Comparison of ENCODE assay signal across 35 cellular contexts in genomic region chr17:49085565-49086315, GRCh38. TPM values are rescaled to one million over a fixed set of nuclear protein-coding genes. Genes with fewer than 3 reads are reported as not detected.
"Had no signal": no experiment of that assay in that cellular context is flagged by ENCODE, and none has a peak within 500 bp of the region (broad histone marks: within the 10 kb centered on the region; RNA-seq: fewer than 3 reads in every experiment).

No MANE protein-coding gene starts in this region.

- H3K36me3 ChIP-seq: adrenal gland, esophagus muscularis mucosa, gastrocnemius medialis, WERI-Rb-1 had no signal

- H3K27ac ChIP-seq: adrenal gland, body of pancreas, esophagus muscularis mucosa, foreskin keratinocyte, gastrocnemius medialis, WERI-Rb-1 had no signal

- DNase-seq: activated B cell treated with CpG ODN at 0.5 μM for 24 hours; activated CD4-positive, alpha-beta memory T cell treated with anti-CD3 and anti-CD28 coated beads for 36 hours; activated CD4-positive, alpha-beta T cell treated with anti-CD3 and anti-CD28 coated beads, Interleukin-2, amount 10 ng/mL, durations not matched to agents 24 days and 14 days; activated CD8-positive, alpha-beta memory T cell treated with anti-CD3 and anti-CD28 coated beads, Interleukin-2, amount 10 ng/mL, durations not matched to agents 7 days and 5 days; activated CD8-positive, alpha-beta memory T cell treated with anti-CD3 and anti-CD28 coated beads, Interleukin-2, amount 50 U/mL, for 4 hours; activated CD8-positive, alpha-beta T cell treated with anti-CD3 and anti-CD28 coated beads, Interleukin-2, amount 10 ng/mL, durations not matched to agents 7 days and 5 days; activated effector memory CD4-positive, alpha-beta T cell treated with anti-CD3 and anti-CD28 coated beads, Interleukin-2, amount 50 U/mL, for 16 hours; activated naive CD4-positive, alpha-beta T cell treated with anti-CD3 and anti-CD28 coated beads for 36 hours; activated naive CD8-positive, alpha-beta T cell treated with anti-CD3 and anti-CD28 coated beads for 36 hours; activated naive CD8-positive, alpha-beta T cell treated with anti-CD3 and anti-CD28 coated beads, Interleukin-2, amount 50 U/mL, for 24 hours; activated T-cell treated with anti-CD3 and anti-CD28 coated beads, Interleukin-2, amount 50 U/mL, for 1 hour; activated T-cell treated with anti-CD3 and anti-CD28 coated beads, Interleukin-2, amount 50 U/mL, for 48 hours; adrenal gland; amygdala; aorta; body of pancreas; caudate nucleus; cortex of kidney; dermis blood vessel endothelial cell; effector CD4-positive, alpha-beta T cell; effector memory CD8-positive, alpha-beta T cell; erythroblast; foreskin keratinocyte; gastrocnemius medialis; glutamatergic neuron; T-cell; T-helper 9 cell; WERI-Rb-1 had no signal

- ATAC-seq: activated CD4-positive, CD25-positive, alpha-beta regulatory T cell treated with anti-CD3 and anti-CD28 coated beads, Interleukin-2, amount 50 U/mL, for 24 hours; activated CD8-positive, alpha-beta memory T cell treated with anti-CD3 and anti-CD28 coated beads, Interleukin-2, amount 10 ng/mL, durations not matched to agents 7 days and 5 days; activated CD8-positive, alpha-beta T cell treated with anti-CD3 and anti-CD28 coated beads, Interleukin-2, amount 10 ng/mL, durations not matched to agents 7 days and 5 days; activated naive CD8-positive, alpha-beta T cell treated with anti-CD3 and anti-CD28 coated beads, Interleukin-2, amount 50 U/mL, for 24 hours; body of pancreas; effector memory CD8-positive, alpha-beta T cell; foreskin keratinocyte; gastrocnemius medialis; T-cell had no signal

- FAIRE-seq: colon had no signal

- H3K9me3 ChIP-seq: adrenal gland, body of pancreas, esophagus muscularis mucosa, gastrocnemius medialis had no signal

- H3K4me1 ChIP-seq: adrenal gland, body of pancreas, esophagus muscularis mucosa, foreskin keratinocyte, gastrocnemius medialis had no signal

- H3K27me3 ChIP-seq: adrenal gland, body of pancreas had no signal

- H3K4me3 ChIP-seq: adrenal gland, body of pancreas, esophagus muscularis mucosa, gastrocnemius medialis had no signal

RNA-seq across cellular contexts. Expression of gene B4GALNT2, which starts 46.8 kb away (rescaled TPM):
- total RNA-seq: activated CD4-positive, alpha-beta memory T cell treated with anti-CD3 and anti-CD28 coated beads for 36 hours; activated CD8-positive, alpha-beta memory T cell treated with anti-CD3 and anti-CD28 coated beads for 36 hours; activated CD8-positive, alpha-beta T cell treated with anti-CD3 and anti-CD28 coated beads, Interleukin-2, amount 10 ng/mL, durations not matched to agents 7 days and 5 days; activated naive CD8-positive, alpha-beta T cell treated with anti-CD3 and anti-CD28 coated beads for 36 hours; activated T-helper 2 cell treated with anti-CD3 and anti-CD28 coated beads, Interferon-gamma antibody, Interleukin-2, Interleukin-4, amounts not matched to agents 10 μg/mL and 5 μg/mL and 100 μg/mL, durations not matched to agents 14 hours and 24 hours and 36 hours; body of pancreas; chondrocyte; esophagus muscularis mucosa; T-helper 2 cell treated with Interferon-gamma antibody and Interleukin-4, amounts not matched to agents 100 ng/mL and 5 ng/mL, for 36 hours had no signal
- polyA plus RNA-seq: aorta had no signal
